25 cellular contexts compared by ENCODE assay signal in genomic region chr3:14846481-14846880, GRCh38. TPM values are rescaled to one million over a fixed set of nuclear protein-coding genes. Genes with fewer than 3 reads are reported as not detected.
"Had no signal": no experiment of that assay in that cellular context is flagged by ENCODE, and none has a peak within 500 bp of the region (broad histone marks: within the 10 kb centered on the region; RNA-seq: fewer than 3 reads in every experiment).

No MANE protein-coding gene starts in this region.

- H3K9me3 ChIP-seq: breast epithelium, colonic mucosa, heart right ventricle, lower lobe of right lung, tibial artery had no signal

- H3K9ac ChIP-seq: neural progenitor cell had no signal

- H3K4me2 ChIP-seq: neural progenitor cell had no signal

- H3K27me3 ChIP-seq: breast epithelium, colonic mucosa, neural progenitor cell had no signal

- H3K27ac ChIP-seq: colonic mucosa, dorsolateral prefrontal cortex, epithelial cell of prostate, neural progenitor cell, tibial artery, VCaP had no signal

- H3K4me3 ChIP-seq: breast epithelium, colonic mucosa, dorsolateral prefrontal cortex, heart right ventricle, lower lobe of right lung, neural progenitor cell, tibial artery had no signal

- H3K36me3 ChIP-seq: breast epithelium, colonic mucosa, lower lobe of right lung, neural progenitor cell, tibial artery had no signal

- DNase-seq: activated CD4-positive, CD25-positive, alpha-beta regulatory T cell treated with anti-CD3 and anti-CD28 coated beads, Interleukin-2, amount 50 U/mL, for 72 hours; activated CD8-positive, alpha-beta memory T cell treated with anti-CD3 and anti-CD28 coated beads, Interleukin-2, amount 50 U/mL, for 48 hours; activated naive CD4-positive, alpha-beta T cell treated with anti-CD3 and anti-CD28 coated beads for 36 hours; activated naive CD8-positive, alpha-beta T cell treated with anti-CD3 and anti-CD28 coated beads, Interleukin-2, amount 10 ng/mL, durations not matched to agents 7 days and 5 days; activated T-cell treated with anti-CD3 and anti-CD28 coated beads, Interleukin-2, amount 50 U/mL, for 4 hours; amniotic stem cell; colonic mucosa; dorsolateral prefrontal cortex; effector memory CD8-positive, alpha-beta T cell; heart right ventricle; left colon; lower lobe of right lung; naive thymus-derived CD8-positive, alpha-beta T cell; retina; stimulated activated CD4-positive, alpha-beta T cell treated with anti-CD3 and anti-CD28 coated beads, Interleukin-4, amount 100 ng/mL, for 24 hours; stimulated activated naive CD8-positive, alpha-beta T cell treated with anti-CD3 and anti-CD28 coated beads, Interleukin-15, Interleukin-2, amounts not matched to agents 100 U/mL and 50 U/mL, for 24 hours; substantia nigra; T-cell had no signal

- ATAC-seq: activated T-cell treated with anti-CD3 and anti-CD28 coated beads, Interleukin-2, amount 50 U/mL, for 4 hours; effector memory CD8-positive, alpha-beta T cell; heart right ventricle; lower lobe of right lung; naive thymus-derived CD8-positive, alpha-beta T cell; stimulated activated naive CD8-positive, alpha-beta T cell treated with anti-CD3 and anti-CD28 coated beads, Interleukin-15, Interleukin-2, amounts not matched to agents 100 U/mL and 50 U/mL, for 24 hours; T-cell had no signal

- H2AFZ ChIP-seq: neural progenitor cell had no signal

- H3K4me1 ChIP-seq: breast epithelium, colonic mucosa had no signal

RNA-seq across cellular contexts. Expression of gene FGD5, which starts 27.7 kb away (rescaled TPM):
- total RNA-seq: activated CD8-positive, alpha-beta memory T cell treated with anti-CD3 and anti-CD28 coated beads for 36 hours; activated naive CD4-positive, alpha-beta T cell treated with anti-CD3 and anti-CD28 coated beads for 36 hours had no signal
- polyA plus RNA-seq: keratinocyte; naive thymus-derived CD8-positive, alpha-beta T cell had no signal
